In the genomic region with DNA sequence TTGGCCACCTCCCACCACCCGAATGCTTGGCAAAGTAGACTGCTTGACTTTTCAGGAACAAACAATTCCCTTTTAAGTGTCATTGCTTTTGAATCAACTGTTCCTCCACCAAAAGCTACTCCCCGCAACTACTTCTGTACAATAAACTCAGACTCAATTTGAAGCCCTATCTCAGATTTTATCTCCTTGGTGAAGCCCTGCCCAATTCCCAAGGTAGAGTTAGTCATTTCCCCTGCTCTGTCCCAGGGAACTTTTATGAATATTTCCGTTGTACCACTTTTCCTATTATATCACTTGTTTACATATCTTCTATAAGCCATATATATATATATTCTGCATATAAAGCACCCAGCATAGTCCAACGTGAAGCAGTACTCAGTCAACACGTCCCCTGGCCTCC, we compare ENCODE assay signal across 17 cellular contexts.
DNase-seq lines count a peak whose midpoint lies in the region; FAIRE-seq and TF ChIP-seq lines count a peak whose summit lies in the region.
"Had no signal": no experiment of that assay in that cellular context is flagged by ENCODE, and none has a peak within 500 bp of the region (broad histone marks: within the 10 kb centered on the region; RNA-seq: fewer than 3 reads in every experiment).

No MANE protein-coding gene starts in this region.

- H3K27ac ChIP-seq in trophoblast cell (ENCODE audit: low read depth, low read length) (no peak overlapping the region), small intestine (ENCODE audit: low read depth in 1 of 2, low read length in 1 of 2) (no peak overlapping the region)

- no peak overlapping the region for H3K4me3 Mint-ChIP-seq in activated naive CD8-positive, alpha-beta T cell
- H3K4me3 Mint-ChIP-seq in activated naive CD8-positive, alpha-beta T cell treated with anti-CD3 and anti-CD28 coated beads for 36 hours = no peak overlapping the region
- H3K4me3 Mint-ChIP-seq in HFFc6 = peak overlapping the region; percentile 33
- H3K4me3 Mint-ChIP-seq: B cell; CD8-positive, alpha-beta T cell; GM23338 had no signal

- no peak overlapping the region for H3K4me2 ChIP-seq in trophoblast cell (ENCODE audit: low read length)
- H3K4me2 ChIP-seq: GM23338 had no signal

- H3K14ac ChIP-seq in trophoblast cell (ENCODE audit: low read length) = peak overlapping the region; percentile 49

- H3K4ac ChIP-seq in trophoblast cell (ENCODE audit: low read depth, low read length) = no peak overlapping the region

- no CpG with 5 or more reads among the region's 5 CpGs for WGBS in trophoblast cell (ENCODE audit: extremely low coverage, insufficient coverage, insufficient read length)
- WGBS in small intestine, 3 donors = 86 to 94% (median 91%) methylated on average over 5 of the region's 5 CpGs

- H3K4me1 ChIP-seq in trophoblast cell (ENCODE audit: control insufficient read depth in 1 of 2, insufficient read depth in 2 of 2, low read length in 2 of 2) (peaks cover 0 to 10% of the 10 kb centered on the region in 2 experiments), small intestine (ENCODE audit: control insufficient read depth in 2 of 2, insufficient read depth in 1 of 2, low read depth in 1 of 2, low read length in 1 of 2) (no peaks in the 10 kb centered on the region)

- H3K79me1 ChIP-seq in trophoblast cell (ENCODE audit: low read length) = no peaks in the 10 kb centered on the region

- no peak overlapping the region for H3K23ac ChIP-seq in trophoblast cell (ENCODE audit: low read length)

- TF ChIP-seq CTCF in HFFc6 (IDR thresholded peaks at IDR 0.05) = no peak

- H3K36me3 Mint-ChIP-seq in activated naive CD8-positive, alpha-beta T cell = peaks cover 43% of the 10 kb centered on the region
- peaks cover 70% of the 10 kb centered on the region for H3K36me3 Mint-ChIP-seq in activated naive CD8-positive, alpha-beta T cell treated with anti-CD3 and anti-CD28 coated beads for 36 hours
- H3K36me3 Mint-ChIP-seq in HFFc6 (ENCODE audit: low read depth) = peaks cover 34% of the 10 kb centered on the region

- DNase-seq in activated naive CD8-positive, alpha-beta T cell treated with anti-CD3 and anti-CD28 coated beads for 36 hours = no peak
- DNase-seq in HFFc6 (no peak), dermis blood vessel endothelial cell (peak; percentile 66), trophoblast cell (no peak), GDM1 (lab: John Stamatoyannopoulos, UW) (no peak), small intestine (no peak)
- DNase-seq: ACHN; CD8-positive, alpha-beta T cell; MV-4-11; NCI-H1436; NCI-H2081; NCI-H510A treated with DMSO at 0.1 percent for 48 hours had no signal

- no peak overlapping the region for H2BK120ac ChIP-seq in trophoblast cell (ENCODE audit: insufficient read depth, low read length, poor library complexity)

- no peak overlapping the region for H4K12ac ChIP-seq in trophoblast cell (ENCODE audit: low read depth, low read length)

- H3K4me3 ChIP-seq in trophoblast cell (ENCODE audit: low read depth, low read length) = no peak overlapping the region
- no peak overlapping the region for H3K4me3 ChIP-seq in small intestine (ENCODE audit: low read depth in 1 of 2, low read length in 2 of 2)
- H3K4me3 ChIP-seq: GM23338 had no signal

- peak overlapping the region; percentile 45 for H4K8ac ChIP-seq in trophoblast cell (ENCODE audit: low read depth, low read length)

- peak overlapping the region; percentile 38 for H2BK5ac ChIP-seq in trophoblast cell (ENCODE audit: low read depth, low read length, poor library complexity)

- peaks cover 20% of the 10 kb centered on the region for H3K4me1 Mint-ChIP-seq in activated naive CD8-positive, alpha-beta T cell (ENCODE audit: low read depth)
- peaks cover 27% of the 10 kb centered on the region for H3K4me1 Mint-ChIP-seq in activated naive CD8-positive, alpha-beta T cell treated with anti-CD3 and anti-CD28 coated beads for 36 hours
- H3K4me1 Mint-ChIP-seq in HFFc6 (ENCODE audit: low read depth) = peaks cover 45% of the 10 kb centered on the region
- H3K4me1 Mint-ChIP-seq: B cell had no signal

- H2BK12ac ChIP-seq in trophoblast cell (ENCODE audit: low read length) = peak overlapping the region; percentile 38

- H3K36me3 ChIP-seq in trophoblast cell (ENCODE audit: control insufficient read depth in 1 of 2, insufficient read depth in 2 of 2, low read length in 2 of 2) (peaks cover 1 to 5% of the 10 kb centered on the region in 2 experiments), small intestine (ENCODE audit: control insufficient read depth in 2 of 2, insufficient read depth in 2 of 2, low read length in 2 of 2) (peaks cover 0 to 6% of the 10 kb centered on the region in 2 donors)

- H3K18ac ChIP-seq in trophoblast cell (ENCODE audit: low read length) = peak overlapping the region; percentile 58

- peak overlapping the region; percentile 53 for H2AFZ ChIP-seq in trophoblast cell (ENCODE audit: insufficient read depth, low read length, poor library complexity)
- H2AFZ ChIP-seq: GM23338 had no signal

- no peaks in the 10 kb centered on the region for H3K79me2 ChIP-seq in trophoblast cell (ENCODE audit: control insufficient read depth, insufficient read depth, low read length, poor library complexity)

- peaks cover 6% of the 10 kb centered on the region for H3K9me3 Mint-ChIP-seq in activated naive CD8-positive, alpha-beta T cell (ENCODE audit: low read depth)
- peaks cover 16% of the 10 kb centered on the region for H3K9me3 Mint-ChIP-seq in activated naive CD8-positive, alpha-beta T cell treated with anti-CD3 and anti-CD28 coated beads for 36 hours
- peaks cover 13% of the 10 kb centered on the region; the same call in 1 of the 2 replicates for H3K9me3 Mint-ChIP-seq in HFFc6
- H3K9me3 Mint-ChIP-seq: CD8-positive, alpha-beta T cell had no signal

- peak overlapping the region; percentile 73 for H2AK5ac ChIP-seq in trophoblast cell (ENCODE audit: low read length)

- H3K27me3 Mint-ChIP-seq in activated naive CD8-positive, alpha-beta T cell = no peaks in the 10 kb centered on the region
- H3K27me3 Mint-ChIP-seq in activated naive CD8-positive, alpha-beta T cell treated with anti-CD3 and anti-CD28 coated beads for 36 hours = no peaks in the 10 kb centered on the region
- no peaks in the 10 kb centered on the region for H3K27me3 Mint-ChIP-seq in HFFc6 (ENCODE audit: insufficient read depth)
- H3K27me3 Mint-ChIP-seq: B cell had no signal

- H3K27me3 ChIP-seq in trophoblast cell (ENCODE audit: insufficient read depth, low read length) (no peaks in the 10 kb centered on the region), small intestine (ENCODE audit: control insufficient read depth in 2 of 2, insufficient read depth in 2 of 2, low read length in 2 of 2) (no peaks in the 10 kb centered on the region)

- no peak for FAIRE-seq in small intestine (lab: Jason Lieb, UNC)
- FAIRE-seq: D721Med, HTR-8/SVneo had no signal

- H3K9me3 ChIP-seq in trophoblast cell (ENCODE audit: insufficient read depth, low read depth, low read length) (peaks cover 2% of the 10 kb centered on the region), small intestine (ENCODE audit: control insufficient read depth, low read depth) (no peaks in the 10 kb centered on the region)

- H3K9ac ChIP-seq in trophoblast cell (ENCODE audit: low read length) = no peak overlapping the region

- H4K91ac ChIP-seq in trophoblast cell (ENCODE audit: low read depth, low read length) = peak overlapping the region; percentile 34

- H3K27ac Mint-ChIP-seq in activated naive CD8-positive, alpha-beta T cell = peak overlapping the region; percentile 66
- H3K27ac Mint-ChIP-seq in activated naive CD8-positive, alpha-beta T cell treated with anti-CD3 and anti-CD28 coated beads for 36 hours = no peak overlapping the region
- H3K27ac Mint-ChIP-seq in HFFc6 = peak overlapping the region; percentile 46; the same call in 1 of the 2 replicates
- H3K27ac Mint-ChIP-seq: B cell; CD8-positive, alpha-beta T cell; GM23338 had no signal
